In genomic region chr16:89793955-89794354, GRCh38 we compare ENCODE assay signal across 19 cellular contexts. TPM values are rescaled to one million over a fixed set of nuclear protein-coding genes. Genes with fewer than 3 reads are reported as not detected.
DNase-seq lines count a peak whose midpoint lies in the region; ATAC-seq, FAIRE-seq and TF ChIP-seq lines count a peak whose summit lies in the region.
"Had no signal": no experiment of that assay in that cellular context is flagged by ENCODE, and none has a peak within 500 bp of the region (broad histone marks: within the 10 kb centered on the region; RNA-seq: fewer than 3 reads in every experiment).

No MANE protein-coding gene starts in this region.

- H3K4me3 ChIP-seq in HepG2 (replicated peaks in 1 of 3; ENCODE audit: insufficient read depth in 1 of 3, low read depth in 2 of 3, low read length in 3 of 3) (no peak overlapping the region), right lobe of liver (no peak overlapping the region)
- H3K4me3 ChIP-seq: BLaER1 treated with 17β-estradiol and CSF1 and Interleukin-3, amounts not matched to agents 10 nM and 100 nM had no signal

- no peaks in the 10 kb centered on the region for H3K27me3 ChIP-seq in HepG2 (ENCODE audit: control insufficient read depth in 1 of 2, insufficient read depth in 2 of 2, low read length in 2 of 2)
- no peaks in the 10 kb centered on the region for H3K27me3 ChIP-seq in right lobe of liver
- H3K27me3 ChIP-seq: BLaER1 treated with 17β-estradiol and CSF1 and Interleukin-3, amounts not matched to agents 10 nM and 100 nM had no signal

- H3K4me1 ChIP-seq in HepG2 (ENCODE audit: insufficient read depth, low read length) (no peaks in the 10 kb centered on the region), right lobe of liver (no peaks in the 10 kb centered on the region)
- H3K4me1 ChIP-seq: BLaER1 treated with 17β-estradiol and CSF1 and Interleukin-3, amounts not matched to agents 10 nM and 100 nM; Caco-2 had no signal

- intact Hi-C loops in HepG2 (cut with micrococcal nuclease; ENCODE audit: unreplicated experiment), result loop anchor here (2.0 kb wide), 1 partner anchor 67 kb away; no protein-coding TSS in a partner anchor
- intact Hi-C loops in right lobe of liver (cut with DNase I), result loop anchor here in 1 of 2 donors (10.0 kb wide), 2 partner anchors 71 to 89 kb away; partner anchors contain the start of gene SPATA2L

- FAIRE-seq in HepG2 (lab: Jason Lieb, UNC), result no peak
- FAIRE-seq: D721Med, G401.6, GM12891, GM19239 had no signal

- POLR2A ChIA-PET in HepG2 (lab: Yijun Ruan, JAX) (interaction anchor here (0.7 to 2.2 kb wide), 4 partner anchors 9 to 128 kb away, joined by 3 to 6 read pairs (median 6); no protein-coding TSS in a partner anchor), RWPE1 (lab: Yijun Ruan, JAX; ENCODE audit: low non-redundant PET) (no interaction called here)

- DNase-seq in HepG2 (ENCODE audit: low spot score), result no peak
- no peak for DNase-seq in right lobe of liver
- DNase-seq in RWPE1 (ENCODE audit: low spot score), result no peak
- DNase-seq in hepatic stellate cell (ENCODE audit: low spot score), result no peak
- DNase-seq in NCI-H2081 (lab: John Stamatoyannopoulos, UW), result no peak
- DNase-seq: 8988T; AML-193; Caco-2; Calu3; CD4-positive, alpha-beta T cell; CD8-positive, alpha-beta T cell; DMS79 treated with DMSO at 0.1 percent for 48 hours; GF-D8 had no signal

- 96% methylated on average over 7 of the region's 7 CpGs for WGBS in HepG2 (ENCODE audit: low lambda C conversion rate)
- WGBS in right lobe of liver (ENCODE audit: insufficient coverage, low coverage, low lambda C conversion rate, missing lambda C conversion rate), result 94% methylated on average over 6 of the region's 7 CpGs

- TF ChIP-seq CTCF in HepG2 (CRISPR knock-in tag; IDR thresholded peaks at IDR 0.05) (no peak), right lobe of liver (IDR thresholded peaks at IDR 0.05) (no peak), RWPE1 (conservative IDR thresholded peaks at IDR 0.05; ENCODE audit: low read depth) (no peak)

- no peak overlapping the region for H3K4me2 ChIP-seq in HepG2 (ENCODE audit: low read depth, low read length)
- H3K4me2 ChIP-seq: BLaER1 treated with 17β-estradiol and CSF1 and Interleukin-3, amounts not matched to agents 10 nM and 100 nM had no signal

- H3K27ac ChIP-seq in HepG2 (ENCODE audit: extremely low read length, insufficient read depth, low read length) (no peak overlapping the region), right lobe of liver (no peak overlapping the region), RWPE1 (peak overlapping the region; percentile 15; the same call in 1 of the 2 replicates)
- H3K27ac ChIP-seq: BLaER1 treated with 17β-estradiol and CSF1 and Interleukin-3, amounts not matched to agents 10 nM and 100 nM; C4-2B had no signal

- TF ChIP-seq RAD21 in HepG2 (CRISPR knock-in tag; IDR thresholded peaks at IDR 0.05), result no peak

- no peak for ATAC-seq in HepG2
- no peak for ATAC-seq in right lobe of liver
- ATAC-seq: CD8-positive, alpha-beta T cell had no signal

- BruUV-seq in HepG2 (replicated peaks; lab: Mats Ljungman, UMichigan), result no TSS peak

- no peaks in the 10 kb centered on the region for H4K20me1 ChIP-seq in HepG2 (ENCODE audit: insufficient read depth, low read length)

- no peak for TF ChIP-seq POLR2A in HepG2 (IDR thresholded peaks at IDR 0.05; ENCODE audit: insufficient read depth in 1 of 2, low read depth in 2 of 2, low read length in 2 of 2)
- no peak for TF ChIP-seq POLR2A in right lobe of liver (IDR thresholded peaks at IDR 0.05)

- in situ Hi-C loops in HepG2 (cut with HindIII; ENCODE audit: extremely low pct_ligation_motif_present, low pct_unique_long_range_greater_than_20kb), result no loop called here

- no peaks in the 10 kb centered on the region for H3K79me2 ChIP-seq in HepG2 (ENCODE audit: insufficient read depth, low read length)

- TF ChIP-seq EP300 in HepG2 (IDR thresholded peaks at IDR 0.05; ENCODE audit: low read depth in 2 of 2, low read length in 2 of 2), result no peak
- TF ChIP-seq EP300 in HepG2 (CRISPR knock-in tag; IDR thresholded peaks at IDR 0.05; ENCODE audit: borderline replicate concordance), result no peak

- no peak overlapping the region for H3K9ac ChIP-seq in HepG2 (ENCODE audit: insufficient read depth, low read depth, low read length)

- H3K36me3 ChIP-seq in HepG2 (replicated peaks in 1 of 2; ENCODE audit: control insufficient read depth in 1 of 2, insufficient read depth in 2 of 2, low read length in 2 of 2), result peaks cover 45 to 74% of the 10 kb centered on the region in 2 experiments
- no peaks in the 10 kb centered on the region for H3K36me3 ChIP-seq in right lobe of liver

- CTCF ChIA-PET in HepG2 (lab: Yijun Ruan, JAX; ENCODE audit: low intra/inter-chr PET ratio, low total read pairs), result interaction anchor here (1.4 to 1.9 kb wide), 3 partner anchors 67 to 94 kb away, joined by 4 to 11 read pairs (median 9); no protein-coding TSS in a partner anchor
- CTCF ChIA-PET in RWPE1 (lab: Yijun Ruan, JAX), result interaction anchor here (0.6 to 1.1 kb wide), 2 partner anchors 13 to 56 kb away, joined by 3 to 5 read pairs; no protein-coding TSS in a partner anchor

- H2AFZ ChIP-seq in HepG2 (ENCODE audit: low read length), result no peak overlapping the region

- H3K9me3 ChIP-seq in HepG2 (ENCODE audit: low read length), result no peaks in the 10 kb centered on the region
- H3K9me3 ChIP-seq in right lobe of liver, result no peaks in the 10 kb centered on the region
- H3K9me3 ChIP-seq: BLaER1 treated with 17β-estradiol and CSF1 and Interleukin-3, amounts not matched to agents 10 nM and 100 nM; Caco-2 had no signal

TF ChIP-seq in HepG2, 621 proteins besides CTCF, POLR2A, EP300 and RAD21 (continues in another document):
- TF ChIP-seq TOPORS (CRISPR knock-in tag; IDR thresholded peaks at IDR 0.05), result no peak
- TF ChIP-seq MAFF (IDR thresholded peaks at IDR 0.05; ENCODE audit: low read depth, low read length), result peak; percentile 39; the same call in 1 of the 2 replicates
- TF ChIP-seq ZNF362 (CRISPR knock-in tag; IDR thresholded peaks at IDR 0.05; ENCODE audit: borderline replicate concordance), result no peak

RNA-seq across cellular contexts. Expression of gene FANCA, which starts 22.5 kb away (rescaled TPM):
- total RNA-seq in HepG2 (2016; rRNA removed; fragmentation: Illumina TruSeq; extraction: Trizol), result 45.7 and 106 TPM in 2 replicates
- total RNA-seq in HepG2 (2016; cell fraction: cytosol; rRNA removed; fragmentation: Illumina TruSeq; extraction: Trizol; ENCODE audit: low read depth), result 46.6 and 48.3 TPM in 2 replicates
- 43.7 and 101 TPM in 2 replicates for total RNA-seq in HepG2 (2016; cell fraction: insoluble cytoplasmic fraction; rRNA removed; fragmentation: Illumina TruSeq; extraction: Trizol)
- total RNA-seq in HepG2 (2016; cell fraction: membrane; rRNA removed; fragmentation: Illumina TruSeq; extraction: Trizol), result 27.1 and 30.3 TPM in 2 replicates
- total RNA-seq in HepG2 (2016; cell fraction: nucleus; rRNA removed; fragmentation: Illumina TruSeq; extraction: Trizol), result 179 and 193 TPM in 2 replicates
- polyA plus RNA-seq in HepG2 (2011; rRNA removed), result 77.9 and 88.0 TPM in 2 replicates
- polyA plus RNA-seq in HepG2 (2011; cell fraction: cytosol; rRNA removed), result 20.9 and 33.5 TPM in 2 replicates
- 552 and 945 TPM in 2 replicates for polyA plus RNA-seq in HepG2 (2011; cell fraction: nucleus; rRNA removed)
- polyA plus RNA-seq in HepG2 (2012), result 51.2 and 57.6 TPM in 2 replicates
- 6.7 and 7.8 TPM in 2 replicates for polyA plus RNA-seq in HepG2 (2016; cell fraction: cytosol; fragmentation: Illumina TruSeq; extraction: Trizol; ENCODE audit: low read depth)
- 40.2 and 46.3 TPM in 2 replicates for polyA plus RNA-seq in HepG2 (2016; cell fraction: insoluble cytoplasmic fraction; fragmentation: Illumina TruSeq; extraction: Trizol; ENCODE audit: low read depth)
- 13.5 and 16.8 TPM in 2 replicates for polyA plus RNA-seq in HepG2 (2016; cell fraction: membrane; fragmentation: Illumina TruSeq; extraction: Trizol; ENCODE audit: low read depth)
- 471 and 532 TPM in 2 replicates for polyA plus RNA-seq in HepG2 (2016; cell fraction: nucleus; fragmentation: Illumina TruSeq; extraction: Trizol; ENCODE audit: insufficient read depth, low read depth)
- 118 and 216 TPM in 2 replicates for polyA minus RNA-seq in HepG2 (2011; rRNA and poly(A)+ RNA removed; ENCODE audit: low replicate concordance)
- 14.8 and 19.6 TPM in 2 replicates for polyA minus RNA-seq in HepG2 (2011; cell fraction: cytosol; rRNA and poly(A)+ RNA removed)
- 151 and 196 TPM in 2 replicates for polyA minus RNA-seq in HepG2 (2011; cell fraction: nucleus; rRNA and poly(A)+ RNA removed)
- 10 to 100 TPM in 1 of 6 experiments, 1 to 10 TPM in 5; 4.5 to 12.7 (median 8.3) TPM for total RNA-seq in right lobe of liver

RNA-seq across cellular contexts. Expression of gene SPIRE2, which starts 34.3 kb away (rescaled TPM):
- total RNA-seq in HepG2 (2016; rRNA removed; fragmentation: Illumina TruSeq; extraction: Trizol) (7.6 and 13.3 TPM in 2 replicates), right lobe of liver (1 to 10 TPM; 4.8 to 7.8 (median 6.1) TPM)
- total RNA-seq in HepG2 (2016; cell fraction: cytosol; rRNA removed; fragmentation: Illumina TruSeq; extraction: Trizol; ENCODE audit: low read depth), result 7.4 and 7.6 TPM in 2 replicates
- total RNA-seq in HepG2 (2016; cell fraction: insoluble cytoplasmic fraction; rRNA removed; fragmentation: Illumina TruSeq; extraction: Trizol), result 6.9 and 15.0 TPM in 2 replicates
- total RNA-seq in HepG2 (2016; cell fraction: membrane; rRNA removed; fragmentation: Illumina TruSeq; extraction: Trizol), result 13.7 and 13.8 TPM in 2 replicates
- 16.9 and 26.9 TPM in 2 replicates for total RNA-seq in HepG2 (2016; cell fraction: nucleus; rRNA removed; fragmentation: Illumina TruSeq; extraction: Trizol)
- polyA plus RNA-seq in HepG2 (2011; rRNA removed), result 37.5 and 55.7 TPM in 2 replicates
- 29.8 and 35.9 TPM in 2 replicates for polyA plus RNA-seq in HepG2 (2011; cell fraction: cytosol; rRNA removed)
- polyA plus RNA-seq in HepG2 (2011; cell fraction: nucleus; rRNA removed), result 186 and 193 TPM in 2 replicates
- polyA plus RNA-seq in HepG2 (2012), result 30.1 and 41.7 TPM in 2 replicates
- polyA plus RNA-seq in HepG2 (2016; cell fraction: cytosol; fragmentation: Illumina TruSeq; extraction: Trizol; ENCODE audit: low read depth), result 5.5 and 5.7 TPM in 2 replicates
- polyA plus RNA-seq in HepG2 (2016; cell fraction: insoluble cytoplasmic fraction; fragmentation: Illumina TruSeq; extraction: Trizol; ENCODE audit: low read depth), result 9.8 and 12.7 TPM in 2 replicates
- 11.2 and 11.5 TPM in 2 replicates for polyA plus RNA-seq in HepG2 (2016; cell fraction: membrane; fragmentation: Illumina TruSeq; extraction: Trizol; ENCODE audit: low read depth)
- polyA plus RNA-seq in HepG2 (2016; cell fraction: nucleus; fragmentation: Illumina TruSeq; extraction: Trizol; ENCODE audit: insufficient read depth, low read depth), result 72.0 and 77.2 TPM in 2 replicates
- 39.8 and 51.7 TPM in 2 replicates for polyA minus RNA-seq in HepG2 (2011; rRNA and poly(A)+ RNA removed; ENCODE audit: low replicate concordance)
- polyA minus RNA-seq in HepG2 (2011; cell fraction: cytosol; rRNA and poly(A)+ RNA removed), result 21.2 and 22.1 TPM in 2 replicates
- 47.1 and 54.0 TPM in 2 replicates for polyA minus RNA-seq in HepG2 (2011; cell fraction: nucleus; rRNA and poly(A)+ RNA removed)
